In the genomic region with DNA sequence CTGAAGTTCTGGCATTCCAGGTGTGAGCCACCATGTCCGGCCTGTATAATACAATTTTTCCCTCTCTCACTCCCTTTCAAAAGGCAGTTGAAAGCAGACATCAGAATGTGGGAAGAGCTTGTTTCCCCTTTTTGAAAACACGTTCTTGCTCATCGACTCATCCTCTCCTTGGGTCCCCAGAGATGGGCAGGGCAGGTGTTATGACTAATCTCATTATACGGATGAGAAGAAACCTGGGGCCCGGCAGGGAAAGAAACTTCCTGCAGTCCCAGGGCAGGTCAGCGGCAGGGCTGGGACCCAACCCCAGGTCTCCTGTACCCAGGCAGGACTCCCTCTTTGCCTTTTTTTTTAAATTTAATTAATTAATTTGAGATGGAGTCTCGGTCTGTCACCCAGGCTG, we compare ENCODE assay signal across 12 cellular contexts. TPM values are rescaled to one million over a fixed set of nuclear protein-coding genes. Genes with fewer than 3 reads are reported as not detected.
DNase-seq lines count a peak whose midpoint lies in the region; ATAC-seq, FAIRE-seq and TF ChIP-seq lines count a peak whose summit lies in the region.
"Not testable (repeated sequence)": the region's sequence is repeated elsewhere in the genome, so short reads cannot be mapped to it uniquely, and the experiment has no call there.
"Had no signal": no experiment of that assay in that cellular context is flagged by ENCODE, and none has a peak within 500 bp of the region (broad histone marks: within the 10 kb centered on the region; RNA-seq: fewer than 3 reads in every experiment).

No MANE protein-coding gene starts in this region.

- intact Hi-C loops in posterior vena cava (cut with DNase I), result not testable (repeated sequence)

- H3K27me3 ChIP-seq in bronchial epithelial cell (ENCODE audit: control insufficient read depth, insufficient read depth, low read length), result not testable (repeated sequence)

- not testable (repeated sequence) for TF ChIP-seq CTCF in bronchial epithelial cell (IDR thresholded peaks at IDR 0.05; ENCODE audit: insufficient read depth, low read length, severe bottlenecking)

- DNase-seq in CD1c-positive myeloid dendritic cell (ENCODE audit: extremely low spot score), result peak; percentile 1
- peak; percentile 67 for DNase-seq in HK-2 (ENCODE audit: unreplicated experiment)
- peak; percentile 55 for DNase-seq in bronchial epithelial cell (ENCODE audit: low read depth)
- peak; percentile 3 for DNase-seq in posterior vena cava (ENCODE audit: low spot score)

- ATAC-seq in GM18909 (IDR thresholded peaks at IDR 0.05; ENCODE audit: poor library complexity, unreplicated experiment) (peak; percentile 91), GM21723 (IDR thresholded peaks at IDR 0.05; ENCODE audit: unreplicated experiment) (peak; percentile 94), HG03060 (IDR thresholded peaks at IDR 0.05; ENCODE audit: low read depth, unreplicated experiment) (peak; percentile 90), SK-N-SH treated with all-trans-retinoic acid at 6 μM for 48 hours (peak; percentile 33)

- not testable (repeated sequence) for H3K36me3 ChIP-seq in bronchial epithelial cell (ENCODE audit: control insufficient read depth, insufficient read depth, low read length)

- not testable (repeated sequence) for H3K4me3 ChIP-seq in bronchial epithelial cell (ENCODE audit: low read depth, low read length)

- not testable (repeated sequence) for FAIRE-seq in bronchial epithelial cell (lab: Jason Lieb, UNC)

RNA-seq across cellular contexts. Expression of gene SPDYE1, which starts 4.8 kb away (rescaled TPM):
- total RNA-seq in bronchial epithelial cell, result not detected in 2 replicates
- total RNA-seq in posterior vena cava, result not detected
- total RNA-seq: glomerular endothelial cell, kidney, pulmonary artery endothelial cell, uterus had no signal

RNA-seq across cellular contexts. Expression of gene DBNL, which starts 51.6 kb away (rescaled TPM):
- total RNA-seq in bronchial epithelial cell, result 87.9 and 110 TPM in 2 replicates
- total RNA-seq in posterior vena cava, result 10 to 100 TPM; 82.8 to 91.0 TPM

Comparison
In these comparisons a context has a peak if more than half of its experiments do, and no peak if none do; other contexts are left out.
1. DNase-seq: peak in every context shown above with its lines; median percentile 67 in HK-2; 55 in bronchial epithelial cell; 3 in posterior vena cava; 1 in CD1c-positive myeloid dendritic cell.
2. ATAC-seq: peak in every context shown above with its lines; median percentile 94 in GM21723; 91 in GM18909; 90 in HG03060; 33 in SK-N-SH treated with all-trans-retinoic acid at 6 μM for 48 hours.